In the genomic region with DNA sequence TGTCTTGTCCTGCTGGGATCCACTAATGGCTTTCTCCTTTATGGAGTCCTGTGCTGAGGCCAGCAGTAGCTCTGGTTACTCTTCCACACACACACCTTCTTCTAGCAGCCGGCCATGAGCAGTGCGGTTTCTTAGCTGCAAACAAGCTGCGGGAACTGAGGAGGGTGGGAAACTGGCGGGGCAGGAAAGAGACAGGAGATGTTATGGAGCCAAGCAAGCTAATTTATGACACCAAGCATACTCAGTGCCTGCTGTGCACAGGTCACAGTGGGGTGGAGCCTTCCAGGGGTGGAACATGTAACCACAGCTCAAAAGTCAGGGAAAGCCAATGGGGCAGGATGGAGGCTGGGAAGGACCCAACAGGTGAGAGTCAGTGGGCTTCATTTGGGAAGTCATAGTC, we compare ENCODE assay signal across 29 cellular contexts.
DNase-seq lines count a peak whose midpoint lies in the region; ATAC-seq and TF ChIP-seq lines count a peak whose summit lies in the region.
"Had no signal": no experiment of that assay in that cellular context is flagged by ENCODE, and none has a peak within 500 bp of the region (broad histone marks: within the 10 kb centered on the region; RNA-seq: fewer than 3 reads in every experiment).

No MANE protein-coding gene starts in this region.

- H4K91ac ChIP-seq in H9 (ENCODE audit: insufficient read length, low read depth, low read length), result no peak overlapping the region

- H3K56ac ChIP-seq in H9 (ENCODE audit: insufficient read length, low read depth, low read length), result peak overlapping the region; percentile 40

- H3K9me3 ChIP-seq in H9 (ENCODE audit: control insufficient read depth, low read depth, low read length), result no peaks in the 10 kb centered on the region
- no peaks in the 10 kb centered on the region for H3K9me3 ChIP-seq in colonic mucosa
- H3K9me3 ChIP-seq: A549, SJCRH30 had no signal

- H2BK5ac ChIP-seq in H9 (ENCODE audit: insufficient read length, low read length), result no peak overlapping the region

- H3K9ac ChIP-seq in H9 (ENCODE audit: extremely low read depth, insufficient read length, low read length), result no peak overlapping the region
- H3K9ac ChIP-seq in colonic mucosa (ENCODE audit: low read depth in 2 of 2, low read length in 2 of 2), result no peak overlapping the region
- H3K9ac ChIP-seq: BLaER1 treated with 17β-estradiol and CSF1 and Interleukin-3, amounts not matched to agents 10 nM and 100 nM had no signal

- H3K27ac ChIP-seq in H9 (ENCODE audit: insufficient read length, low read depth, low read length) (no peak overlapping the region), colonic mucosa (no peak overlapping the region)
- H3K27ac ChIP-seq: A549; BLaER1 treated with 17β-estradiol and CSF1 and Interleukin-3, amounts not matched to agents 10 nM and 100 nM; HL-60; SJCRH30 had no signal

- H3K14ac ChIP-seq in H9 (ENCODE audit: insufficient read depth, low read length), result no peak overlapping the region; the same call in 1 of the 2 replicates

- H3K27me3 Mint-ChIP-seq in H9 (ENCODE audit: low read depth) (peaks cover 1% of the 10 kb centered on the region; the same call in 1 of the 2 replicates), nephron progenitor cell (ENCODE audit: low read depth, poor library complexity) (peaks cover 17% of the 10 kb centered on the region)
- H3K27me3 Mint-ChIP-seq: CD4-positive, alpha-beta T cell had no signal

- no peak overlapping the region for H3K4me2 ChIP-seq in H9 (ENCODE audit: insufficient read depth, insufficient read length, low read length)
- H3K4me2 ChIP-seq: A549; BLaER1 treated with 17β-estradiol and CSF1 and Interleukin-3, amounts not matched to agents 10 nM and 100 nM had no signal

- peaks cover 4 to 7% of the 10 kb centered on the region in 2 experiments; a peak in 2 of 5 replicates for H3K9me3 Mint-ChIP-seq in H9
- H3K9me3 Mint-ChIP-seq in nephron progenitor cell, result no peaks in the 10 kb centered on the region
- H3K9me3 Mint-ChIP-seq: CD4-positive, alpha-beta T cell had no signal

- H4K8ac ChIP-seq in H9 (replicated peaks; ENCODE audit: insufficient read length, low read depth, low read length), result no peak overlapping the region

- H3K36me3 Mint-ChIP-seq in H9 (ENCODE audit: insufficient read depth in 1 of 3, low read depth in 3 of 3) (no peaks in the 10 kb centered on the region; a peak in 1 of 7 replicates), nephron progenitor cell (ENCODE audit: low read depth) (no peaks in the 10 kb centered on the region)

- H3K23ac ChIP-seq in H9 (ENCODE audit: insufficient read length, low read depth, low read length), result no peak overlapping the region

- H3K23me2 ChIP-seq in H9 (ENCODE audit: insufficient read length, low read depth, low read length, poor library complexity, severe bottlenecking), result no peaks in the 10 kb centered on the region

- H3K4me3 Mint-ChIP-seq in H9 (no peak overlapping the region), nephron progenitor cell (no peak overlapping the region)
- H3K4me3 Mint-ChIP-seq: CD4-positive, alpha-beta T cell; HFFc6 had no signal

- no peak overlapping the region for H2BK15ac ChIP-seq in H9 (ENCODE audit: low read depth, low read length)

- H2AK5ac ChIP-seq in H9 (ENCODE audit: insufficient read length, low read length), result no peak overlapping the region

- no peak overlapping the region for H2BK120ac ChIP-seq in H9 (ENCODE audit: low read depth, low read length, poor library complexity, severe bottlenecking)

- H3K36me3 ChIP-seq in colonic mucosa, result no peaks in the 10 kb centered on the region
- H3K36me3 ChIP-seq: SJCRH30 had no signal

- no peak overlapping the region for H2BK20ac ChIP-seq in H9 (ENCODE audit: low read depth, low read length, poor library complexity, severe bottlenecking)

- intact Hi-C loops in colonic mucosa (cut with DNase I), result no loop called here

- no peaks in the 10 kb centered on the region for H3K4me1 ChIP-seq in H9 (ENCODE audit: insufficient read depth, low read length)
- H3K4me1 ChIP-seq in colonic mucosa, result peaks cover 8% of the 10 kb centered on the region
- H3K4me1 ChIP-seq: SJCRH30 had no signal

- H2AFZ ChIP-seq in H9 (ENCODE audit: low read length), result no peak overlapping the region

- WGBS in H9 (ENCODE audit: extremely low coverage, insufficient read length, low lambda C conversion rate), result no CpG with 5 or more reads among the region's 4 CpGs

- H3K79me1 ChIP-seq in H9 (ENCODE audit: insufficient read depth, low read depth, low read length, poor library complexity, severe bottlenecking), result no peaks in the 10 kb centered on the region

- ATAC-seq in HG02623 (IDR thresholded peaks at IDR 0.05; ENCODE audit: unreplicated experiment), result no peak
- ATAC-seq: A549, GM12878, PC-3, SK-N-SH treated with all-trans-retinoic acid at 6 μM for 48 hours had no signal

- H3K4ac ChIP-seq in H9 (ENCODE audit: low read depth, low read length), result no peak overlapping the region

- no peaks in the 10 kb centered on the region for H3K79me2 ChIP-seq in H9 (ENCODE audit: insufficient read depth, low read length)

- no peaks in the 10 kb centered on the region for H3K27me3 ChIP-seq in H9 (ENCODE audit: insufficient read depth, low read length)
- H3K27me3 ChIP-seq in colonic mucosa, result no peaks in the 10 kb centered on the region
- H3K27me3 ChIP-seq: BLaER1 treated with 17β-estradiol and CSF1 and Interleukin-3, amounts not matched to agents 10 nM and 100 nM; SJCRH30 had no signal

- no peak overlapping the region for H3K18ac ChIP-seq in H9 (ENCODE audit: insufficient read length, low read depth, low read length)

- no peak overlapping the region for H4K5ac ChIP-seq in H9 (ENCODE audit: insufficient read length, low read depth, low read length)

- DNase-seq in H9 (no peak), NCI-H69 (lab: John Stamatoyannopoulos, UW) (peak; percentile 52), colonic mucosa (peak; percentile 19), nephron progenitor cell (no peak), NCI-H1092 treated with DMSO at 0.1 percent for 48 hours (lab: John Stamatoyannopoulos, UW) (no peak), HUDEP-2 (lab: John Stamatoyannopoulos, UW; ENCODE audit: unreplicated experiment in 76 of 76) (no peak), NCI-H1105 treated with DMSO at 0.1 percent for 48 hours (lab: John Stamatoyannopoulos, UW) (no peak)
- DNase-seq: AML-193; EL; GDM1; H7; HFFc6; Karpas-422; NCI-H1092; NCI-H1436 treated with DMSO at 0.1 percent for 48 hours; NCI-H187 treated with DMSO at 0.1 percent for 48 hours; NCI-H2171 treated with DMSO at 0.1 percent for 48 hours; NCI-H524; NCI-H774; NK-92 treated with Interleukin-12 subunit alpha and Interleukin-12 subunit beta, amount 100 ng/mL, for 24 hours; PC-3; SJCRH30 had no signal

- TF ChIP-seq CTCF in H9 (conservative IDR thresholded peaks at IDR 0.05) (no peak), colonic mucosa (IDR thresholded peaks at IDR 0.05) (no peak), nephron progenitor cell (IDR thresholded peaks at IDR 0.05) (no peak)

- H2BK12ac ChIP-seq in H9 (ENCODE audit: insufficient read length, low read depth, low read length), result no peak overlapping the region

- peaks cover 7 to 8% of the 10 kb centered on the region in 2 experiments; a peak in 1 of 4 replicates for H3K4me1 Mint-ChIP-seq in H9
- peaks cover 44% of the 10 kb centered on the region for H3K4me1 Mint-ChIP-seq in nephron progenitor cell

- H3T11ph ChIP-seq in H9 (ENCODE audit: low read length), result no peak overlapping the region

- H3K4me3 ChIP-seq in colonic mucosa, result no peak overlapping the region
- H3K4me3 ChIP-seq: A549; BLaER1 treated with 17β-estradiol and CSF1 and Interleukin-3, amounts not matched to agents 10 nM and 100 nM; GM12878; SJCRH30 had no signal

- H3K27ac Mint-ChIP-seq in H9 (no peak overlapping the region; a peak in 1 of 7 replicates), nephron progenitor cell (peak overlapping the region; percentile 38)
- H3K27ac Mint-ChIP-seq: CD4-positive, alpha-beta T cell; HFFc6 had no signal

- no peaks in the 10 kb centered on the region for H4K20me1 ChIP-seq in H9 (ENCODE audit: control insufficient read depth, insufficient read depth, insufficient read length)

Comparison
In these comparisons a context has a peak if more than half of its experiments do, and no peak if none do; other contexts are left out.
1. DNase-seq: peak in NCI-H69 (single experiment) and colonic mucosa (single experiment); none in H9 (single experiment), nephron progenitor cell (single experiment), NCI-H1092 treated with DMSO at 0.1 percent for 48 hours (single experiment), HUDEP-2 (0 of 76) and NCI-H1105 treated with DMSO at 0.1 percent for 48 hours (single experiment).